In genomic region chr14:69540654-69541335, GRCh38 we compare ENCODE assay signal across 1 cellular context.
TF ChIP-seq lines count a peak whose summit lies in the region.

No MANE protein-coding gene starts in this region.

TF ChIP-seq in GM12878, 131 proteins besides CTCF, POLR2A, EP300 and RAD21:
- TF ChIP-seq RUNX3 (IDR thresholded peaks at IDR 0.05; ENCODE audit: low read length) (peak; percentile 38; the same call in 1 of the 2 replicates), SPI1 (IDR thresholded peaks at IDR 0.05; ENCODE audit: borderline replicate concordance, insufficient read depth, low read depth, low read length) (peak; percentile 57; the same call in 1 of the 2 replicates), NFIC (IDR thresholded peaks at IDR 0.05; ENCODE audit: low read depth, low read length) (peak; percentile 61), CREM (IDR thresholded peaks at IDR 0.05; ENCODE audit: low read depth) (0 out of 2 replicates have a peak, but pooled peaks have one; percentile 12), BCL11A (IDR thresholded peaks at IDR 0.05; ENCODE audit: low read depth, low read length) (peak; percentile 39; the same call in 1 of the 2 replicates), CUX1 (IDR thresholded peaks at IDR 0.05; ENCODE audit: insufficient replicate concordance, low read depth, low read length) (no peak), MEF2A (IDR thresholded peaks at IDR 0.05; ENCODE audit: insufficient read depth, low read depth, low read length) (peak; percentile 81), JUNB (IDR thresholded peaks at IDR 0.05) (peak; percentile 92)
- TF ChIP-seq, protein P1, sequence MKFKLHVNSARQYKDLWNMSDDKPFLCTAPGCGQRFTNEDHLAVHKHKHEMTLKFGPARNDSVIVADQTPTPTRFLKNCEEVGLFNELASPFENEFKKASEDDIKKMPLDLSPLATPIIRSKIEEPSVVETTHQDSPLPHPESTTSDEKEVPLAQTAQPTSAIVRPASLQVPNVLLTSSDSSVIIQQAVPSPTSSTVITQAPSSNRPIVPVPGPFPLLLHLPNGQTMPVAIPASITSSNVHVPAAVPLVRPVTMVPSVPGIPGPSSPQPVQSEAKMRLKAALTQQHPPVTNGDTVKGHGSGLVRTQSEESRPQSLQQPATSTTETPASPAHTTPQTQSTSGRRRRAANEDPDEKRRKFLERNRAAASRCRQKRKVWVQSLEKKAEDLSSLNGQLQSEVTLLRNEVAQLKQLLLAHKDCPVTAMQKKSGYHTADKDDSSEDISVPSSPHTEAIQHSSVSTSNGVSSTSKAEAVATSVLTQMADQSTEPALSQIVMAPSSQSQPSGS (IDR thresholded peaks at IDR 0.05; ENCODE audit: low read length), result peak; percentile 56; the same call in 1 of the 2 replicates
- TF ChIP-seq, protein P2, sequence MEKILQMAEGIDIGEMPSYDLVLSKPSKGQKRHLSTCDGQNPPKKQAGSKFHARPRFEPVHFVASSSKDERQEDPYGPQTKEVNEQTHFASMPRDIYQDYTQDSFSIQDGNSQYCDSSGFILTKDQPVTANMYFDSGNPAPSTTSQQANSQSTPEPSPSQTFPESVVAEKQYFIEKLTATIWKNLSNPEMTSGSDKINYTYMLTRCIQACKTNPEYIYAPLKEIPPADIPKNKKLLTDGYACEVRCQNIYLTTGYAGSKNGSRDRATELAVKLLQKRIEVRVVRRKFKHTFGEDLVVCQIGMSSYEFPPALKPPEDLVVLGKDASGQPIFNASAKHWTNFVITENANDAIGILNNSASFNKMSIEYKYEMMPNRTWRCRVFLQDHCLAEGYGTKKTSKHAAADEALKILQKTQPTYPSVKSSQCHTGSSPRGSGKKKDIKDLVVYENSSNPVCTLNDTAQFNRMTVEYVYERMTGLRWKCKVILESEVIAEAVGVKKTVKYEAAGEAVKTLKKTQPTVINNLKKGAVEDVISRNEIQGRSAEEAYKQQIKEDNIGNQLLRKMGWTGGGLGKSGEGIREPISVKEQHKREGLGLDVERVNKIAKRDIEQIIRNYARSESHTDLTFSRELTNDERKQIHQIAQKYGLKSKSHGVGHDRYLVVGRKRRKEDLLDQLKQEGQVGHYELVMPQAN (conservative IDR thresholded peaks at IDR 0.05), result no peak
- TF ChIP-seq, protein P3, sequence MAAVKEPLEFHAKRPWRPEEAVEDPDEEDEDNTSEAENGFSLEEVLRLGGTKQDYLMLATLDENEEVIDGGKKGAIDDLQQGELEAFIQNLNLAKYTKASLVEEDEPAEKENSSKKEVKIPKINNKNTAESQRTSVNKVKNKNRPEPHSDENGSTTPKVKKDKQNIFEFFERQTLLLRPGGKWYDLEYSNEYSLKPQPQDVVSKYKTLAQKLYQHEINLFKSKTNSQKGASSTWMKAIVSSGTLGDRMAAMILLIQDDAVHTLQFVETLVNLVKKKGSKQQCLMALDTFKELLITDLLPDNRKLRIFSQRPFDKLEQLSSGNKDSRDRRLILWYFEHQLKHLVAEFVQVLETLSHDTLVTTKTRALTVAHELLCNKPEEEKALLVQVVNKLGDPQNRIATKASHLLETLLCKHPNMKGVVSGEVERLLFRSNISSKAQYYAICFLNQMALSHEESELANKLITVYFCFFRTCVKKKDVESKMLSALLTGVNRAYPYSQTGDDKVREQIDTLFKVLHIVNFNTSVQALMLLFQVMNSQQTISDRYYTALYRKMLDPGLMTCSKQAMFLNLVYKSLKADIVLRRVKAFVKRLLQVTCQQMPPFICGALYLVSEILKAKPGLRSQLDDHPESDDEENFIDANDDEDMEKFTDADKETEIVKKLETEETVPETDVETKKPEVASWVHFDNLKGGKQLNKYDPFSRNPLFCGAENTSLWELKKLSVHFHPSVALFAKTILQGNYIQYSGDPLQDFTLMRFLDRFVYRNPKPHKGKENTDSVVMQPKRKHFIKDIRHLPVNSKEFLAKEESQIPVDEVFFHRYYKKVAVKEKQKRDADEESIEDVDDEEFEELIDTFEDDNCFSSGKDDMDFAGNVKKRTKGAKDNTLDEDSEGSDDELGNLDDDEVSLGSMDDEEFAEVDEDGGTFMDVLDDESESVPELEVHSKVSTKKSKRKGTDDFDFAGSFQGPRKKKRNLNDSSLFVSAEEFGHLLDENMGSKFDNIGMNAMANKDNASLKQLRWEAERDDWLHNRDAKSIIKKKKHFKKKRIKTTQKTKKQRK (IDR thresholded peaks at IDR 0.05; ENCODE audit: low read depth, low read length), result no peak
